Comparison of ENCODE assay signal across 23 cellular contexts in genomic region chr11:118090545-118091162, GRCh38. TPM values are rescaled to one million over a fixed set of nuclear protein-coding genes. Genes with fewer than 3 reads are reported as not detected.
DNase-seq lines count a peak whose midpoint lies in the region; FAIRE-seq and TF ChIP-seq lines count a peak whose summit lies in the region.
"Had no signal": no experiment of that assay in that cellular context is flagged by ENCODE, and none has a peak within 500 bp of the region (broad histone marks: within the 10 kb centered on the region; RNA-seq: fewer than 3 reads in every experiment).

No MANE protein-coding gene starts in this region.

- peak overlapping the region; percentile 33 for H3K4me2 ChIP-seq in keratinocyte (ENCODE audit: control insufficient read depth, extremely low read depth, insufficient read depth, low read depth, low read length)
- H3K4me2 ChIP-seq in neural progenitor cell = no peak overlapping the region

- H3K9me1 ChIP-seq in keratinocyte (ENCODE audit: control insufficient read depth, extremely low read depth, insufficient read depth, low read length) = no peaks in the 10 kb centered on the region

- H2AFZ ChIP-seq in keratinocyte (ENCODE audit: control insufficient read depth, low read length) (no peak overlapping the region), neural progenitor cell (replicated peaks) (no peak overlapping the region)
- H2AFZ ChIP-seq: GM23248 had no signal

- peaks cover 20% of the 10 kb centered on the region for H3K9me3 ChIP-seq in keratinocyte (ENCODE audit: control insufficient read depth, low read depth, low read length)
- H3K9me3 ChIP-seq in neural progenitor cell (ENCODE audit: low read depth) = no peaks in the 10 kb centered on the region

- H3K27me3 ChIP-seq in keratinocyte (ENCODE audit: control insufficient read depth, extremely low read depth, insufficient read depth, low read length) (no peaks in the 10 kb centered on the region), neural progenitor cell (no peaks in the 10 kb centered on the region)

- no peaks in the 10 kb centered on the region for H3F3A ChIP-seq in neural progenitor cell (ENCODE audit: low read depth)

- H3K36me3 ChIP-seq in keratinocyte (ENCODE audit: control insufficient read depth in 2 of 2, extremely low read depth in 1 of 2, insufficient read depth in 2 of 2, low read length in 2 of 2) = no peaks in the 10 kb centered on the region
- no peaks in the 10 kb centered on the region for H3K36me3 ChIP-seq in neural progenitor cell

- H3K4me1 ChIP-seq in keratinocyte (ENCODE audit: control insufficient read depth, extremely low read depth, insufficient read depth, low read length) (peaks cover 8% of the 10 kb centered on the region), neural progenitor cell (peaks cover 7% of the 10 kb centered on the region)

- no peaks in the 10 kb centered on the region for H3K36me3 Mint-ChIP-seq in neural progenitor cell

- peak overlapping the region; percentile 29 for H3K27ac Mint-ChIP-seq in neural progenitor cell
- H3K27ac Mint-ChIP-seq: CD4-positive, CD25-positive, alpha-beta regulatory T cell had no signal

- no peak overlapping the region for H3K4me3 Mint-ChIP-seq in neural progenitor cell
- H3K4me3 Mint-ChIP-seq: CD4-positive, CD25-positive, alpha-beta regulatory T cell had no signal

- H3K27me3 Mint-ChIP-seq in neural progenitor cell (ENCODE audit: insufficient read depth, low read depth) = peaks cover 8% of the 10 kb centered on the region

- TF ChIP-seq CTCF in keratinocyte (optimal IDR thresholded peaks at IDR 0.05 in 1 of 3, IDR thresholded peaks at IDR 0.05 in 1 of 3, conservative IDR thresholded peaks at IDR 0.05 in 1 of 3; ENCODE audit: extremely low read depth in 1 of 3, insufficient read depth in 2 of 3, low read length in 3 of 3) (no peak), neural progenitor cell (IDR thresholded peaks at IDR 0.05) (no peak)

- FAIRE-seq in keratinocyte (lab: Jason Lieb, UNC) = no peak

- H3K4me1 Mint-ChIP-seq in neural progenitor cell = peaks cover 19% of the 10 kb centered on the region
- H3K4me1 Mint-ChIP-seq: CD4-positive, CD25-positive, alpha-beta regulatory T cell had no signal

- H3K4me3 ChIP-seq in keratinocyte (ENCODE audit: control insufficient read depth in 2 of 3, extremely low read depth in 1 of 3, insufficient read depth in 2 of 3, low read depth in 1 of 3, low read length in 3 of 3) (no peak overlapping the region), neural progenitor cell (no peak overlapping the region)
- H3K4me3 ChIP-seq: GM23248, SK-N-MC had no signal

- H3K9ac ChIP-seq in keratinocyte (ENCODE audit: control insufficient read depth, extremely low read depth, insufficient read depth, low read length) (no peak overlapping the region), neural progenitor cell (no peak overlapping the region)
- H3K9ac ChIP-seq: GM23248 had no signal

- dilution Hi-C loops in keratinocyte (cut with MboI; ENCODE audit: extremely low pct_ligation_motif_present, low sequenced_read_pairs) = no loop called here

- H3K27ac ChIP-seq in caudate nucleus (ENCODE audit: low read depth, low read length) (peak overlapping the region; percentile 16), keratinocyte (ENCODE audit: control insufficient read depth, insufficient read depth, low read length) (no peak overlapping the region), neural progenitor cell (no peak overlapping the region)
- H3K27ac ChIP-seq: GM23248, RWPE1, SK-N-MC had no signal

- DNase-seq in T1000 (lab: John Stamatoyannopoulos, UW) (peak; percentile 4), caudate nucleus (lab: John Stamatoyannopoulos, UW) (peak in 11 of 61 donors; percentile 8 to 54 (median 27)), keratinocyte (ENCODE audit: low read depth, low spot score) (no peak), neural progenitor cell (ENCODE audit: low spot score) (no peak), HUDEP-2 (lab: John Stamatoyannopoulos, UW; ENCODE audit: unreplicated experiment in 76 of 76) (no peak), UCSD-AML1 (lab: John Stamatoyannopoulos, UW; ENCODE audit: unreplicated experiment) (no peak), NCI-H748 treated with DMSO at 0.1 percent for 48 hours (lab: John Stamatoyannopoulos, UW) (no peak)
- DNase-seq: CD4-positive, CD25-positive, alpha-beta regulatory T cell; EL; GF-D8; GM23248; Karpas-422; NCI-H1417; NCI-H1694 treated with DMSO at 0.1 percent for 48 hours; NCI-H2081 treated with DMSO at 0.1 percent for 48 hours; NCI-H69; SHP77 treated with DMSO at 0.1 percent for 48 hours had no signal

- H3K9me3 Mint-ChIP-seq in neural progenitor cell = peaks cover 14% of the 10 kb centered on the region

- H4K20me1 ChIP-seq in keratinocyte (ENCODE audit: control insufficient read depth, extremely low read depth, insufficient read depth, low read length) = no peaks in the 10 kb centered on the region
- no peaks in the 10 kb centered on the region for H4K20me1 ChIP-seq in neural progenitor cell (ENCODE audit: low read depth)

- H3K79me2 ChIP-seq in keratinocyte (ENCODE audit: control insufficient read depth, insufficient read depth, low read length) = no peaks in the 10 kb centered on the region
- H3K79me2 ChIP-seq in neural progenitor cell (ENCODE audit: low read depth) = no peaks in the 10 kb centered on the region

RNA-seq across cellular contexts. Expression of gene SMIM35, which starts 3.9 kb away (rescaled TPM):
- not detected in 3 replicates for polyA plus RNA-seq in keratinocyte
- not detected for polyA plus RNA-seq in keratinocyte (2011; ENCODE audit: low read depth)
- polyA plus RNA-seq in keratinocyte (2011; cell fraction: cytosol; rRNA removed) = not detected in 2 replicates
- polyA plus RNA-seq in keratinocyte (2011; cell fraction: nucleus; rRNA removed) = not detected in 2 replicates
- polyA plus RNA-seq in keratinocyte (2012; ENCODE audit: low replicate concordance) = not detected in 2 replicates
- polyA minus RNA-seq in keratinocyte = not detected in 3 replicates
- not detected for polyA minus RNA-seq in keratinocyte (2011; cell fraction: cytosol; rRNA and poly(A)+ RNA removed)
- not detected in 2 replicates for polyA minus RNA-seq in keratinocyte (2011; cell fraction: nucleus; rRNA and poly(A)+ RNA removed)
- total RNA-seq in neural progenitor cell (ENCODE audit: low replicate concordance) = not detected in 2 replicates
- total RNA-seq: A673, GM23248, M059J, NCI-H460 had no signal
- polyA plus RNA-seq: BJ, GM23248 had no signal

RNA-seq across cellular contexts. Expression of gene TMPRSS4, which starts 13.8 kb away (rescaled TPM):
- 0.69 to 1.7 TPM (median 1.2 TPM) in 3 replicates for polyA plus RNA-seq in keratinocyte
- 2.9 TPM for polyA plus RNA-seq in keratinocyte (2011; ENCODE audit: low read depth)
- polyA plus RNA-seq in keratinocyte (2011; cell fraction: cytosol; rRNA removed) = 0.48 and 1.7 TPM in 2 replicates
- 0.85 and 1.3 TPM in 2 replicates for polyA plus RNA-seq in keratinocyte (2011; cell fraction: nucleus; rRNA removed)
- 0.77 and 7.0 TPM in 2 replicates for polyA plus RNA-seq in keratinocyte (2012; ENCODE audit: low replicate concordance)
- polyA minus RNA-seq in keratinocyte = 0.72 to 3.1 TPM (median 1.5 TPM) in 3 replicates
- polyA minus RNA-seq in keratinocyte (2011; cell fraction: cytosol; rRNA and poly(A)+ RNA removed) = not detected
- polyA minus RNA-seq in keratinocyte (2011; cell fraction: nucleus; rRNA and poly(A)+ RNA removed) = 1.6 and 1.7 TPM in 2 replicates
- total RNA-seq in neural progenitor cell (ENCODE audit: low replicate concordance) = not detected in 2 replicates
- total RNA-seq: A673; CD4-positive, CD25-positive, alpha-beta regulatory T cell; GM23248; M059J; NCI-H460 had no signal
- polyA plus RNA-seq: BJ; CD4-positive, CD25-positive, alpha-beta regulatory T cell; GM23248 had no signal
